In genomic region chr9:34037626-34038025, GRCh38 we compare ENCODE assay signal across 14 cellular contexts.
"Had no signal": no experiment of that assay in that cellular context is flagged by ENCODE, and none has a peak within 500 bp of the region (broad histone marks: within the 10 kb centered on the region; RNA-seq: fewer than 3 reads in every experiment).

No MANE protein-coding gene starts in this region.

- H3K27ac ChIP-seq: hepatocyte, left lung, neutrophil had no signal

- H3K9me3 Mint-ChIP-seq: activated T-helper 17 cell treated with anti-CD3 and anti-CD28 coated beads, Interleukin-2, amount 50 U/mL, for 72 hours; natural killer cell had no signal

- H3K27me3 Mint-ChIP-seq: activated T-helper 17 cell treated with anti-CD3 and anti-CD28 coated beads, Interleukin-2, amount 50 U/mL, for 72 hours had no signal

- H3K27ac Mint-ChIP-seq: activated T-helper 17 cell treated with anti-CD3 and anti-CD28 coated beads, Interleukin-2, amount 50 U/mL, for 72 hours; natural killer cell had no signal

- H3K36me3 Mint-ChIP-seq: natural killer cell had no signal

- H3K27me3 ChIP-seq: hepatocyte, left lung, neutrophil had no signal

- DNase-seq: activated CD4-positive, alpha-beta T cell treated with anti-CD3 and anti-CD28 coated beads for 1 hour; activated CD4-positive, alpha-beta T cell treated with anti-CD3 and anti-CD28 coated beads, Interleukin-2, amount 50 U/mL, for 48 hours; activated naive CD4-positive, alpha-beta T cell treated with Interleukin-2 at 50 U/mL for 16 hours; islet precursor cell; left lung; mammary epithelial cell; natural killer cell; stimulated activated CD4-positive, alpha-beta T cell treated with anti-CD3 and anti-CD28 coated beads, Interleukin-12 subunit alpha, Interleukin-12 subunit beta, amount 100 ng/mL, for 4 hours; stimulated activated CD4-positive, alpha-beta T cell treated with anti-CD3 and anti-CD28 coated beads, Interleukin-2, amount 100 ng/mL, for 24 hours; T1000 had no signal

- H3K4me3 Mint-ChIP-seq: activated T-helper 17 cell treated with anti-CD3 and anti-CD28 coated beads, Interleukin-2, amount 50 U/mL, for 72 hours; natural killer cell had no signal

- ATAC-seq: activated T-helper 17 cell treated with anti-CD3 and anti-CD28 coated beads, Interleukin-2, amount 50 U/mL, for 72 hours; esophagus mucosa; left lung; natural killer cell had no signal
